Comparison of ENCODE assay signal across 27 cellular contexts in genomic region chr10:114030140-114030539, GRCh38. TPM values are rescaled to one million over a fixed set of nuclear protein-coding genes. Genes with fewer than 3 reads are reported as not detected.
DNase-seq lines count a peak whose midpoint lies in the region; ATAC-seq and TF ChIP-seq lines count a peak whose summit lies in the region.
"Had no signal": no experiment of that assay in that cellular context is flagged by ENCODE, and none has a peak within 500 bp of the region (broad histone marks: within the 10 kb centered on the region; RNA-seq: fewer than 3 reads in every experiment).

No MANE protein-coding gene starts in this region.

- H3K27ac Mint-ChIP-seq in MCF 10A (ENCODE audit: low read depth, unreplicated experiment), result no peak overlapping the region
- H3K27ac Mint-ChIP-seq in stimulated activated memory B cell treated with anti-CD40 and anti-IgM and Interleukin-4, amounts not matched to agents 10 μg/mL and 1 μg/mL and 100 μg/mL, for 72 hours, result peak overlapping the region; percentile 15

- no peak overlapping the region for H3K4me2 ChIP-seq in mammary epithelial cell (ENCODE audit: insufficient read depth, low read depth, low read length)
- H3K4me2 ChIP-seq: PC-9, SK-N-SH had no signal

- intact Hi-C loops in MCF 10A (cut with micrococcal nuclease), result no loop called here
- intact Hi-C loops in breast epithelium (cut with DNase I; ENCODE audit: low total_unique reads), result no loop called here
- intact Hi-C loops in mammary epithelial cell (cut with micrococcal nuclease), result no loop called here

- POLR2A ChIA-PET in MCF 10A (lab: Yijun Ruan, JAX), result no interaction called here

- CTCF ChIA-PET in MCF 10A (lab: Yijun Ruan, JAX) (interaction anchor here (0.6 to 1.3 kb wide), 4 partner anchors 9 to 1491 kb away, joined by 3 to 6 read pairs (median 3); no protein-coding TSS in a partner anchor), mammary epithelial cell (lab: Charles Lee; ENCODE audit: low non-redundant PET) (no interaction called here)

- H3K4me1 Mint-ChIP-seq in MCF 10A (ENCODE audit: insufficient read depth, unreplicated experiment), result peaks cover 28% of the 10 kb centered on the region
- H3K4me1 Mint-ChIP-seq in stimulated activated memory B cell treated with anti-CD40 and anti-IgM and Interleukin-4, amounts not matched to agents 10 μg/mL and 1 μg/mL and 100 μg/mL, for 72 hours, result peaks cover 42% of the 10 kb centered on the region

- peak; percentile 42 for DNase-seq in MCF 10A (ENCODE audit: unreplicated experiment)
- DNase-seq in breast epithelium (ENCODE audit: low spot score in 2 of 2), result no peak
- DNase-seq in mammary epithelial cell, result peak; percentile 72
- peak; percentile 70 for DNase-seq in islet precursor cell
- no peak for DNase-seq in NAMALWA (ENCODE audit: low spot score)
- DNase-seq in NCI-H524 (lab: John Stamatoyannopoulos, UW), result no peak
- DNase-seq: 8988T; DMS153; GOT3; HCEC 1CT; MV-4-11; NCI-H1105 treated with DMSO at 0.1 percent for 48 hours; NCI-H146; NCI-H1930; NCI-H2107; NCI-H446; NCI-H526; NCI-H82; NK-92 treated with Interleukin-12 subunit alpha and Interleukin-12 subunit beta, amount 100 ng/mL, for 24 hours; RPMI8226; SK-N-SH; SW 1271 had no signal

- H3K36me3 ChIP-seq in breast epithelium (no peaks in the 10 kb centered on the region), mammary epithelial cell (ENCODE audit: insufficient read depth, low read length) (no peaks in the 10 kb centered on the region)

- no peaks in the 10 kb centered on the region for H3K27me3 Mint-ChIP-seq in MCF 10A (ENCODE audit: insufficient read depth, unreplicated experiment)
- H3K27me3 Mint-ChIP-seq in stimulated activated memory B cell treated with anti-CD40 and anti-IgM and Interleukin-4, amounts not matched to agents 10 μg/mL and 1 μg/mL and 100 μg/mL, for 72 hours, result no peaks in the 10 kb centered on the region

- BruUV-seq in MCF 10A (replicated peaks; lab: Mats Ljungman, UMichigan), result no TSS peak
- BruUV-seq in mammary epithelial cell (replicated peaks; lab: Mats Ljungman, UMichigan), result no TSS peak

- H3K79me2 ChIP-seq in mammary epithelial cell (ENCODE audit: insufficient read depth, low read length), result no peaks in the 10 kb centered on the region

- no peaks in the 10 kb centered on the region for H3K9me3 Mint-ChIP-seq in MCF 10A (ENCODE audit: unreplicated experiment)
- H3K9me3 Mint-ChIP-seq in stimulated activated memory B cell treated with anti-CD40 and anti-IgM and Interleukin-4, amounts not matched to agents 10 μg/mL and 1 μg/mL and 100 μg/mL, for 72 hours, result no peaks in the 10 kb centered on the region

- H2AFZ ChIP-seq in mammary epithelial cell (ENCODE audit: low read depth, low read length), result no peak overlapping the region
- H2AFZ ChIP-seq: PC-9 had no signal

- no peak overlapping the region for H3K9ac ChIP-seq in mammary epithelial cell (ENCODE audit: insufficient read depth, low read length)
- H3K9ac ChIP-seq: SK-N-SH had no signal

- H3K4me1 ChIP-seq in breast epithelium (no peaks in the 10 kb centered on the region), mammary epithelial cell (ENCODE audit: insufficient read depth, low read length) (peaks cover 34% of the 10 kb centered on the region)

- ATAC-seq in stimulated activated memory B cell treated with anti-CD40 and anti-IgM and Interleukin-4, amounts not matched to agents 10 μg/mL and 1 μg/mL and 100 μg/mL, for 72 hours, result no peak
- ATAC-seq in HG03457 (IDR thresholded peaks at IDR 0.05; ENCODE audit: unreplicated experiment), result no peak

- H3K27me3 ChIP-seq in breast epithelium (no peaks in the 10 kb centered on the region), mammary epithelial cell (ENCODE audit: insufficient read depth, low read length) (no peaks in the 10 kb centered on the region)

- TF ChIP-seq POLR2A in breast epithelium (IDR thresholded peaks at IDR 0.05), result no peak

- no peak overlapping the region for H3K27ac ChIP-seq in breast epithelium
- H3K27ac ChIP-seq in mammary epithelial cell (ENCODE audit: insufficient read depth, low read depth, low read length), result no peak overlapping the region
- H3K27ac ChIP-seq: HL-60, PC-9 had no signal

- H3K4me3 Mint-ChIP-seq in MCF 10A (ENCODE audit: unreplicated experiment), result no peak overlapping the region
- no peak overlapping the region for H3K4me3 Mint-ChIP-seq in stimulated activated memory B cell treated with anti-CD40 and anti-IgM and Interleukin-4, amounts not matched to agents 10 μg/mL and 1 μg/mL and 100 μg/mL, for 72 hours

- dilution Hi-C loops in mammary epithelial cell (cut with HindIII; ENCODE audit: low sequenced_read_pairs), result no loop called here

- H3K36me3 Mint-ChIP-seq in MCF 10A (ENCODE audit: insufficient read depth, unreplicated experiment), result no peaks in the 10 kb centered on the region
- no peaks in the 10 kb centered on the region for H3K36me3 Mint-ChIP-seq in stimulated activated memory B cell treated with anti-CD40 and anti-IgM and Interleukin-4, amounts not matched to agents 10 μg/mL and 1 μg/mL and 100 μg/mL, for 72 hours

- TF ChIP-seq CTCF in MCF 10A (IDR thresholded peaks at IDR 0.05; ENCODE audit: unreplicated experiment) (no peak), breast epithelium (IDR thresholded peaks at IDR 0.05) (no peak), mammary epithelial cell (conservative IDR thresholded peaks at IDR 0.05 in 1 of 2, IDR thresholded peaks at IDR 0.05 in 1 of 2; ENCODE audit: extremely low read depth in 1 of 2, insufficient read depth in 1 of 2, low read depth in 1 of 2, low read length in 2 of 2) (no peak)

- H3K4me3 ChIP-seq in breast epithelium (no peak overlapping the region), mammary epithelial cell (replicated peaks in 1 of 3; ENCODE audit: insufficient read depth in 1 of 3, low read depth in 2 of 3, low read length in 3 of 3) (no peak overlapping the region)
- H3K4me3 ChIP-seq: PC-9 had no signal

- in situ Hi-C loops in mammary epithelial cell (cut with MboI; ENCODE audit: low sequenced_read_pairs in 2 of 2), result no loop called here

- 48% methylated on average over 6 of the region's 6 CpGs for WGBS in mammary epithelial cell (ENCODE audit: low coverage, missing lambda C conversion rate)

- H4K20me1 ChIP-seq in mammary epithelial cell (ENCODE audit: insufficient read depth, low read length), result no peaks in the 10 kb centered on the region

- H3K9me3 ChIP-seq in breast epithelium (no peaks in the 10 kb centered on the region), mammary epithelial cell (replicated peaks; ENCODE audit: insufficient read depth, low read length) (no peaks in the 10 kb centered on the region)
- H3K9me3 ChIP-seq: SK-N-SH had no signal

RNA-seq across cellular contexts. Expression of gene ADRB1, which starts 13.5 kb away (rescaled TPM):
- total RNA-seq in MCF 10A (2022) (0.28 and 0.56 TPM in 2 replicates), breast epithelium (1 to 10 TPM in 2 of 3 donors, under 1 TPM in 1; 0.66 to 2.4 (median 1.3) TPM), mammary epithelial cell (under 1 TPM in 1 of 2 donors, not detected in 1; 0.21 TPM)
- 0.03 TPM for polyA plus RNA-seq in mammary epithelial cell
- not detected for polyA minus RNA-seq in mammary epithelial cell
- polyA plus RNA-seq: BJ, SK-N-SH had no signal

Comparison
In these comparisons a context has a peak if more than half of its experiments do, and no peak if none do; other contexts are left out.
1. DNase-seq: peak in MCF 10A (single experiment), mammary epithelial cell (single experiment) and islet precursor cell (single experiment); none in breast epithelium (0 of 2), NAMALWA (single experiment) and NCI-H524 (0 of 2).